In the genomic region with DNA sequence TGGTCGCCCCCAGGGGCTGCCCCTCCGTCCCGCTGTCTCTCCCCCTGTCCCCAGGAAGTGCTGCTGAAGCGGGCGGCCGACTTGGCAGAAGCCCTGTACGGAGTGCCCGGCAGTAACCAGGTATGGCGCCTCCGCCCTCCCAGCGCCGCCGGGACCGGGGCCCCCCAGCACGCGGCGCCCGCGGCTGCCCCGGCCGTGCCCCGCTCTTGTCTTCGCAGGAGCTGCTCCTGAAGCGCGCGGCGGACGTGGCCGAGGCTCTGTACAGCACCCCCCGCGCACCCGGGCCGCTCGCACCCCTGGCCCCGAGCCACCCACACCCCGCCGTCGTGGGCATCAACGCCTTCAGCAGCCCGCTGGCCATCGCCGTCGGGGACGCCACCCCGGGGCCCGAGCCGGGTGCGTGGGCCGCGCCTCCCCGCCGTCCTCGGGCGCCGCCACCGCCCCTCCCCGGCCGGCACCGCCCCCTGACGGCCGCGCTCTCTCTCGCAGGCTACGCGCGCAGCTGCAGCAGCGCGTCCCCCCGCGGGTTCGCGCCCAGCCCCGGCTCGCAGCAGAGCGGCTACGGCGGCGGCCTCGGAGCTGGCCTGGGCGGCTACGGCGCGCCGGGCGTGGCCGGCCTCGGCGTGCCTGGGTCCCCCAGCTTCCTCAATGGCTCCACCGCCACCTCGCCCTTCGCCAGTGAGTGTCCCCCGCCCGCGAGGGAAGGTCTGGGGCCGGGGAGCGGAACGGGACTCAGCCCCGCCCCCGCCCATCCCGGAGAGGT, we compare ENCODE assay signal across 8 cellular contexts. TPM values are rescaled to one million over a fixed set of nuclear protein-coding genes. Genes with fewer than 3 reads are reported as not detected.
DNase-seq lines count a peak whose midpoint lies in the region; ATAC-seq, FAIRE-seq and TF ChIP-seq lines count a peak whose summit lies in the region.

No MANE protein-coding gene starts in this region.

- H4K91ac ChIP-seq in H1 (replicated peaks; ENCODE audit: insufficient read length, low read length): no peak overlapping the region

- H3K27ac Mint-ChIP-seq in activated CD4-positive, alpha-beta T cell treated with anti-CD3 and anti-CD28 coated beads, Interleukin-2, amount 10 ng/mL, durations not matched to agents 24 days and 14 days: no peak overlapping the region

- TF ChIP-seq POLR2A in H1 (IDR thresholded peaks at IDR 0.05; ENCODE audit: control extremely low read depth in 1 of 2, low read depth in 2 of 2, low read length in 2 of 2): no peak

- H3K9ac ChIP-seq in HUES64 (ENCODE audit: low read depth, low read length) (no peak overlapping the region), H1 (replicated peaks in 1 of 4; ENCODE audit: extremely low read depth in 1 of 4, low read depth in 3 of 4, low read length in 3 of 4) (no peak overlapping the region)

- H2BK5ac ChIP-seq in H1 (ENCODE audit: low read depth, low read length): no peak overlapping the region

- FAIRE-seq in H1 (lab: Jason Lieb, UNC): no peak

- H2BK15ac ChIP-seq in H1 (ENCODE audit: low read length): no peak overlapping the region

- TF ChIP-seq RAD21 in H1 (IDR thresholded peaks at IDR 0.05 in 1 of 2, conservative IDR thresholded peaks at IDR 0.05 in 1 of 2; ENCODE audit: low read depth in 2 of 2, low read length in 2 of 2): peak in 1 of 2 experiments; percentile 32; a peak in 1 of 4 replicates

- intact Hi-C loops in activated CD4-positive, alpha-beta T cell treated with anti-CD3 and anti-CD28 coated beads, Interleukin-2, amount 10 ng/mL, durations not matched to agents 24 days and 14 days (cut with micrococcal nuclease): loop anchor here (1.0 to 5.0 kb wide), 3 partner anchors 64 to 250 kb away; no protein-coding TSS in a partner anchor

- no peak for TF ChIP-seq EP300 in H1 (IDR thresholded peaks at IDR 0.05; ENCODE audit: borderline replicate concordance in 1 of 2, low read depth in 2 of 2, low read length in 2 of 2)

- H3K79me2 ChIP-seq in H1 (ENCODE audit: control insufficient read depth in 1 of 2, insufficient read depth in 2 of 2, low read length in 2 of 2): no peaks in the 10 kb centered on the region

- ATAC-seq in GM21360 (IDR thresholded peaks at IDR 0.05; ENCODE audit: unreplicated experiment): no peak
- ATAC-seq in HG03469 (IDR thresholded peaks at IDR 0.05; ENCODE audit: unreplicated experiment): no peak
- ATAC-seq in HG02840 (IDR thresholded peaks at IDR 0.05; ENCODE audit: low FRiP score, unreplicated experiment): no peak

- no peak overlapping the region for H3K18ac ChIP-seq in H1 (ENCODE audit: extremely low read depth, low read length)

- H3K9me3 ChIP-seq in HUES64 (ENCODE audit: insufficient read depth, low read depth, low read length) (no peaks in the 10 kb centered on the region), H1 (ENCODE audit: insufficient read depth in 2 of 2, low read depth in 1 of 2, low read length in 1 of 2) (no peaks in the 10 kb centered on the region), neutrophil (no peaks in the 10 kb centered on the region)

- POLR2A ChIA-PET in H1 (lab: Charles Lee; ENCODE audit: partially characterized antibody): interaction anchor here (1.1 kb wide), 1 partner anchor 293 kb away, joined by 4 read pairs; a partner anchor contains a TSS

- H3K27me3 ChIP-seq in HUES64 (ENCODE audit: insufficient read depth, low read length) (peaks cover 82% of the 10 kb centered on the region), H1 (replicated peaks in 1 of 4; ENCODE audit: control insufficient read depth in 3 of 4, extremely low read depth in 1 of 4, insufficient read depth in 3 of 4, low read length in 3 of 4) (peaks cover 39 to 65% (median 63%) of the 10 kb centered on the region in 4 experiments), neutrophil (peaks cover 100% of the 10 kb centered on the region)

- no peak overlapping the region; the same call in 1 of the 2 replicates for H4K8ac ChIP-seq in H1 (ENCODE audit: extremely low read depth, insufficient read depth, low read length)

- H3K4ac ChIP-seq in H1 (replicated peaks; ENCODE audit: insufficient read length, low read depth, low read length): no peak overlapping the region

- peak; percentile 25 to 57 (median 52) for TF ChIP-seq CTCF in H1 (IDR thresholded peaks at IDR 0.05; ENCODE audit: control extremely low read depth in 1 of 3, insufficient read depth in 1 of 3, low read depth in 1 of 3, low read length in 3 of 3)
- no peak for TF ChIP-seq CTCF in neutrophil (IDR thresholded peaks at IDR 0.05)

- DNase-seq in AG08396 (ENCODE audit: low spot score): peak; percentile 78
- DNase-seq in activated CD4-positive, alpha-beta T cell treated with anti-CD3 and anti-CD28 coated beads, Interleukin-2, amount 10 ng/mL, durations not matched to agents 24 days and 14 days: peak; percentile 86
- peak in 1 of 2 experiments; percentile 60 for DNase-seq in H1 (ENCODE audit: low read depth in 1 of 2, low spot score in 2 of 2)

- H3K27ac ChIP-seq in HUES64 (ENCODE audit: low read depth, low read length): no peak overlapping the region
- H3K27ac ChIP-seq in H1 (ENCODE audit: low read depth, low read length): no peak overlapping the region
- no peak overlapping the region for H3K27ac ChIP-seq in neutrophil

- H3K36me3 Mint-ChIP-seq in activated CD4-positive, alpha-beta T cell treated with anti-CD3 and anti-CD28 coated beads, Interleukin-2, amount 10 ng/mL, durations not matched to agents 24 days and 14 days (ENCODE audit: low read depth): no peaks in the 10 kb centered on the region

- H3K4me1 ChIP-seq in HUES64 (ENCODE audit: insufficient read depth, low read length) (peaks cover 11% of the 10 kb centered on the region; the same call in 1 of the 2 replicates), H1 (replicated peaks in 1 of 4; ENCODE audit: control insufficient read depth in 3 of 4, insufficient read depth in 4 of 4, low read length in 3 of 4) (peaks cover 2 to 38% (median 25%) of the 10 kb centered on the region in 4 experiments), neutrophil (ENCODE audit: control insufficient read depth in 1 of 2, insufficient read depth in 1 of 2, low read depth in 1 of 2, low read length in 1 of 2) (peaks cover 20 to 30% of the 10 kb centered on the region in 2 experiments)

- H2BK20ac ChIP-seq in H1 (ENCODE audit: low read length): no peak overlapping the region

- no peak overlapping the region for H2BK120ac ChIP-seq in H1 (replicated peaks; ENCODE audit: low read depth, low read length)

- peak overlapping the region; percentile 78 to 96 for H3K4me2 ChIP-seq in H1 (ENCODE audit: insufficient read depth in 1 of 2, low read depth in 2 of 2, low read length in 2 of 2)

- CTCF ChIA-PET in H1 (lab: Charles Lee; ENCODE audit: partially characterized antibody): interaction anchor here (0.6 to 9.0 kb wide), 27 partner anchors 8 to 333 kb away, joined by 3 to 151 read pairs (median 6); a partner anchor contains a TSS

- no peaks in the 10 kb centered on the region for H3K36me3 ChIP-seq in HUES64 (ENCODE audit: insufficient read depth, low read length)
- H3K36me3 ChIP-seq in H1 (ENCODE audit: control insufficient read depth in 2 of 4, insufficient read depth in 4 of 4, low read length in 3 of 4): peaks cover 0 to 3% (median 0%) of the 10 kb centered on the region in 4 experiments; a peak in 1 of 8 replicates
- no peaks in the 10 kb centered on the region for H3K36me3 ChIP-seq in neutrophil

- peaks cover 56% of the 10 kb centered on the region for H3K27me3 Mint-ChIP-seq in activated CD4-positive, alpha-beta T cell treated with anti-CD3 and anti-CD28 coated beads, Interleukin-2, amount 10 ng/mL, durations not matched to agents 24 days and 14 days

- no peak overlapping the region for H3K56ac ChIP-seq in H1 (replicated peaks; ENCODE audit: insufficient read length, low read depth, low read length)

- H3K23me2 ChIP-seq in H1 (ENCODE audit: low read depth, low read length): peaks cover 20% of the 10 kb centered on the region; the same call in 1 of the 2 replicates

- H2BK12ac ChIP-seq in H1 (ENCODE audit: low read depth, low read length): no peak overlapping the region

- no peak overlapping the region for H2AFZ ChIP-seq in H1 (ENCODE audit: low read length)

- H3K4me3 Mint-ChIP-seq in activated CD4-positive, alpha-beta T cell treated with anti-CD3 and anti-CD28 coated beads, Interleukin-2, amount 10 ng/mL, durations not matched to agents 24 days and 14 days: no peak overlapping the region

- no peak overlapping the region for H2AK5ac ChIP-seq in H1 (ENCODE audit: low read depth, low read length)

- H3K79me1 ChIP-seq in H1 (ENCODE audit: low read depth, low read length): no peaks in the 10 kb centered on the region

- peaks cover 2% of the 10 kb centered on the region in 2 experiments for H4K20me1 ChIP-seq in H1 (replicated peaks in 1 of 2; ENCODE audit: control insufficient read depth in 1 of 2, insufficient read depth in 2 of 2, low read length in 2 of 2)

- no peak overlapping the region for H3K23ac ChIP-seq in H1 (ENCODE audit: insufficient read length)

- H4K5ac ChIP-seq in H1 (ENCODE audit: insufficient read length, low read depth, low read length): no peak overlapping the region

- peaks cover 23% of the 10 kb centered on the region for H3K4me1 Mint-ChIP-seq in activated CD4-positive, alpha-beta T cell treated with anti-CD3 and anti-CD28 coated beads, Interleukin-2, amount 10 ng/mL, durations not matched to agents 24 days and 14 days

- H3K14ac ChIP-seq in H1 (ENCODE audit: insufficient read length): no peak overlapping the region

- 1% methylated on average over 100 of the region's 100 CpGs for WGBS in HUES64
- 3% methylated on average over 30 of the region's 100 CpGs; no CpG with 5 or more reads in 1 of the 2 experiments for WGBS in H1 (ENCODE audit: extremely low coverage in 1 of 2, insufficient coverage in 1 of 2, insufficient read length in 1 of 2, insufficient replicate concordance in 2 of 2, low coverage in 1 of 2, low lambda C conversion rate in 2 of 2, missing lambda C conversion rate in 1 of 2), 2 experiments

- H3K9me3 Mint-ChIP-seq in activated CD4-positive, alpha-beta T cell treated with anti-CD3 and anti-CD28 coated beads, Interleukin-2, amount 10 ng/mL, durations not matched to agents 24 days and 14 days: no peaks in the 10 kb centered on the region

- H3K4me3 ChIP-seq in HUES64 (ENCODE audit: low read length): peak overlapping the region; percentile 53
- peak overlapping the region; percentile 33 to 62 (median 44) for H3K4me3 ChIP-seq in H1 (ENCODE audit: extremely low read depth in 1 of 4, insufficient read depth in 2 of 4, low read depth in 3 of 4, low read length in 4 of 4)
- peak overlapping the region; percentile 12 to 47 for H3K4me3 ChIP-seq in neutrophil (ENCODE audit: low read depth in 1 of 2, low read length in 1 of 2)

RNA-seq across cellular contexts. Expression of a gene that starts 48.4 kb away (rescaled TPM):
- polyA plus RNA-seq in HUES64 (2013, experiment 1 of 2): 72.5 TPM
- polyA plus RNA-seq in HUES64 (2013, experiment 2 of 2): 92.0 TPM
- 0.14 and 0.38 TPM in 2 replicates for total RNA-seq in activated CD4-positive, alpha-beta T cell treated with anti-CD3 and anti-CD28 coated beads, Interleukin-2, amount 10 ng/mL, durations not matched to agents 24 days and 14 days
- 28.8 and 31.3 TPM in 2 replicates for total RNA-seq in H1 (2021; fragmentation: NEBNext Ultra II Directional; extraction: Animal tissue kit (Norgen Biotek cat#: 25700))
- 81.9 and 90.9 TPM in 2 replicates for polyA plus RNA-seq in H1 (2011; rRNA removed)
- 59.0 TPM for polyA plus RNA-seq in H1 (2011; cell fraction: cytosol; rRNA removed)
- polyA plus RNA-seq in H1 (2011; cell fraction: nucleus; rRNA removed): 231 TPM
- polyA plus RNA-seq in H1 (2012, experiment 1 of 2): 37.0 to 65.6 TPM (median 56.2 TPM) in 4 replicates
- polyA plus RNA-seq in H1 (2012, experiment 2 of 2): 42.0 TPM
- polyA plus RNA-seq in H1 (2013, experiment 1 of 2): 45.5 TPM
- 41.6 TPM for polyA plus RNA-seq in H1 (2013, experiment 2 of 2)
- polyA minus RNA-seq in H1 (2011; rRNA and poly(A)+ RNA removed): 26.2 and 29.4 TPM in 2 replicates
- polyA minus RNA-seq in H1 (2011; cell fraction: cytosol; rRNA and poly(A)+ RNA removed): 18.1 TPM
- 25.0 TPM for polyA minus RNA-seq in H1 (2011; cell fraction: nucleus; rRNA and poly(A)+ RNA removed)

RNA-seq across cellular contexts. Expression of a gene that starts 59.5 kb away (rescaled TPM):
- polyA plus RNA-seq in HUES64 (2013, experiment 1 of 2): 1.3 TPM
- polyA plus RNA-seq in HUES64 (2013, experiment 2 of 2): 3.4 TPM
- total RNA-seq in activated CD4-positive, alpha-beta T cell treated with anti-CD3 and anti-CD28 coated beads, Interleukin-2, amount 10 ng/mL, durations not matched to agents 24 days and 14 days: 7.3 and 7.6 TPM in 2 replicates
- 1.2 and 1.6 TPM in 2 replicates for total RNA-seq in H1 (2021; fragmentation: NEBNext Ultra II Directional; extraction: Animal tissue kit (Norgen Biotek cat#: 25700))
- polyA plus RNA-seq in H1 (2011; rRNA removed): 2.9 and 3.6 TPM in 2 replicates
- polyA plus RNA-seq in H1 (2011; cell fraction: cytosol; rRNA removed): 2.9 TPM
- 16.0 TPM for polyA plus RNA-seq in H1 (2011; cell fraction: nucleus; rRNA removed)
- polyA plus RNA-seq in H1 (2012, experiment 1 of 2): 3.0 to 6.6 TPM (median 3.9 TPM) in 4 replicates
- 2.3 TPM for polyA plus RNA-seq in H1 (2012, experiment 2 of 2)
- 1.5 TPM for polyA plus RNA-seq in H1 (2013, experiment 1 of 2)
- polyA plus RNA-seq in H1 (2013, experiment 2 of 2): 1.2 TPM
- polyA minus RNA-seq in H1 (2011; rRNA and poly(A)+ RNA removed): 1.7 and 2.3 TPM in 2 replicates
- polyA minus RNA-seq in H1 (2011; cell fraction: cytosol; rRNA and poly(A)+ RNA removed): 1.9 TPM
- 2.4 TPM for polyA minus RNA-seq in H1 (2011; cell fraction: nucleus; rRNA and poly(A)+ RNA removed)

Comparison
In these comparisons a context has a peak if more than half of its experiments do, and no peak if none do; other contexts are left out.
1. RNA of a gene that starts 48.4 kb away (total RNA-seq): 28.8 to 31.3 TPM in H1; 0.14 to 0.38 TPM in activated CD4-positive, alpha-beta T cell treated with anti-CD3 and anti-CD28 coated beads, Interleukin-2, amount 10 ng/mL, durations not matched to agents 24 days and 14 days; every median in the first group is over 10 times any median in the second.
2. Peak in every context shown above with its lines, with median percentiles within 50 percentile points of each other: H3K4me3 ChIP-seq.